In genomic region chr4:116122131-116122530, GRCh38 we compare ENCODE assay signal across 18 cellular contexts.
A peak's percentile ranks its signal among the peaks of the same experiment; 100 is the strongest.
DNase-seq lines count a peak whose midpoint lies in the region; ATAC-seq and TF ChIP-seq lines count a peak whose summit lies in the region.
"Had no signal": no experiment of that assay in that cellular context is flagged by ENCODE, and none has a peak within 500 bp of the region (broad histone marks: within the 10 kb centered on the region; RNA-seq: fewer than 3 reads in every experiment).

No MANE protein-coding gene starts in this region.

- H3K4me1 Mint-ChIP-seq in T-helper 17 cell: no peaks in the 10 kb centered on the region
- H3K4me1 Mint-ChIP-seq: activated naive CD8-positive, alpha-beta T cell treated with anti-CD3 and anti-CD28 coated beads, Interleukin-2, amount 10 ng/mL, durations not matched to agents 7 days and 5 days; nephron had no signal

- no peak overlapping the region for H3K27ac ChIP-seq in gastrocnemius medialis
- H3K27ac ChIP-seq: gastroesophageal sphincter, psoas muscle had no signal

- H3K36me3 Mint-ChIP-seq in T-helper 17 cell (ENCODE audit: low read depth): no peaks in the 10 kb centered on the region
- H3K36me3 Mint-ChIP-seq: activated naive CD8-positive, alpha-beta T cell treated with anti-CD3 and anti-CD28 coated beads, Interleukin-2, amount 10 ng/mL, durations not matched to agents 7 days and 5 days had no signal

- TF ChIP-seq CTCF in gastrocnemius medialis (IDR thresholded peaks at IDR 0.05 in 4 of 5, conservative IDR thresholded peaks at IDR 0.05 in 1 of 5): no peak

- H3K4me1 ChIP-seq in adipocyte (ENCODE audit: control insufficient read depth, insufficient read depth, low read length) (peaks cover 11% of the 10 kb centered on the region), gastrocnemius medialis (no peaks in the 10 kb centered on the region)
- H3K4me1 ChIP-seq: gastroesophageal sphincter, psoas muscle had no signal

- no peak overlapping the region for H3K4me3 Mint-ChIP-seq in T-helper 17 cell
- H3K4me3 Mint-ChIP-seq: activated naive CD8-positive, alpha-beta T cell treated with anti-CD3 and anti-CD28 coated beads, Interleukin-2, amount 10 ng/mL, durations not matched to agents 7 days and 5 days; activated T-cell treated with anti-CD3 and anti-CD28 coated beads, Interleukin-2, amount 50 U/mL, for 4 hours; nephron; stimulated activated naive CD8-positive, alpha-beta T cell treated with anti-CD3 and anti-CD28 coated beads, Interleukin-15, Interleukin-2, amounts not matched to agents 100 ng/mL and 50 ng/mL, for 24 hours had no signal

- intact Hi-C loops in gastrocnemius medialis (cut with DNase I; ENCODE audit: low total_unique reads): no loop called here

- no peak overlapping the region for H3K9ac ChIP-seq in adipocyte (ENCODE audit: low read length)

- H3K27me3 ChIP-seq in adipocyte (replicated peaks; ENCODE audit: control insufficient read depth, insufficient read depth, low read length) (no peaks in the 10 kb centered on the region), gastrocnemius medialis (no peaks in the 10 kb centered on the region)
- H3K27me3 ChIP-seq: gastroesophageal sphincter had no signal

- ATAC-seq in T-helper 17 cell (no peak), gastrocnemius medialis (no peak), GM21390 (IDR thresholded peaks at IDR 0.05; ENCODE audit: unreplicated experiment) (no peak)
- ATAC-seq: activated T-cell treated with anti-CD3 and anti-CD28 coated beads, Interleukin-2, amount 50 U/mL, for 4 hours; gastroesophageal sphincter; psoas muscle had no signal

- H3K27me3 Mint-ChIP-seq in T-helper 17 cell: no peaks in the 10 kb centered on the region
- H3K27me3 Mint-ChIP-seq: activated naive CD8-positive, alpha-beta T cell treated with anti-CD3 and anti-CD28 coated beads, Interleukin-2, amount 10 ng/mL, durations not matched to agents 7 days and 5 days; stimulated activated naive CD8-positive, alpha-beta T cell treated with anti-CD3 and anti-CD28 coated beads, Interleukin-15, Interleukin-2, amounts not matched to agents 100 ng/mL and 50 ng/mL, for 24 hours had no signal

- TF ChIP-seq POLR2A in gastrocnemius medialis (IDR thresholded peaks at IDR 0.05): no peak

- no peaks in the 10 kb centered on the region for H3K9me3 ChIP-seq in adipocyte (ENCODE audit: control insufficient read depth, low read length)
- H3K9me3 ChIP-seq in T-helper 17 cell (ENCODE audit: control insufficient read depth, low read length, poor library complexity, severe bottlenecking): peaks cover 3% of the 10 kb centered on the region
- H3K9me3 ChIP-seq in gastrocnemius medialis: no peaks in the 10 kb centered on the region
- H3K9me3 ChIP-seq: gastroesophageal sphincter, psoas muscle had no signal

- H3K4me3 ChIP-seq in adipocyte (ENCODE audit: low read length) (no peak overlapping the region), gastrocnemius medialis (no peak overlapping the region)
- H3K4me3 ChIP-seq: gastroesophageal sphincter, psoas muscle had no signal

- no peak overlapping the region for H3K27ac Mint-ChIP-seq in T-helper 17 cell
- H3K27ac Mint-ChIP-seq: activated naive CD8-positive, alpha-beta T cell treated with anti-CD3 and anti-CD28 coated beads, Interleukin-2, amount 10 ng/mL, durations not matched to agents 7 days and 5 days; nephron; stimulated activated naive CD8-positive, alpha-beta T cell treated with anti-CD3 and anti-CD28 coated beads, Interleukin-15, Interleukin-2, amounts not matched to agents 100 ng/mL and 50 ng/mL, for 24 hours had no signal

- DNase-seq in Ammon's horn (ENCODE audit: low spot score) (peak; percentile 35), HS-5 (ENCODE audit: low read depth) (peak; percentile 25), adipocyte (ENCODE audit: low read depth) (peak; percentile 7), kidney glomerular epithelial cell (lab: John Stamatoyannopoulos, UW) (peak; percentile 9), T-helper 17 cell (no peak), gastrocnemius medialis (no peak)
- no peak for DNase-seq in activated naive CD4-positive, alpha-beta T cell treated with Interleukin-2 at 50 U/mL for 16 hours
- DNase-seq: activated CD4-positive, alpha-beta T cell treated with anti-CD3 and anti-CD28 coated beads, Interleukin-2, amount 50 U/mL, for 4 hours; activated naive CD8-positive, alpha-beta T cell treated with anti-CD3 and anti-CD28 coated beads, Interleukin-2, amount 10 ng/mL, durations not matched to agents 7 days and 5 days; activated T-cell treated with anti-CD3 and anti-CD28 coated beads, Interleukin-2, amount 50 U/mL, for 4 hours; cerebellar nuclear complex; COR-L47; NCI-H2081 treated with DMSO at 0.1 percent for 48 hours; psoas muscle had no signal

- in situ Hi-C loops in gastrocnemius medialis (cut with MboI; ENCODE audit: low sequenced_read_pairs in 4 of 4): no loop called here

- H3K36me3 ChIP-seq in adipocyte (ENCODE audit: control insufficient read depth, insufficient read depth, low read length, severe bottlenecking) (no peaks in the 10 kb centered on the region), gastrocnemius medialis (no peaks in the 10 kb centered on the region)
- H3K36me3 ChIP-seq: gastroesophageal sphincter had no signal

Comparison
In these comparisons a context has a peak if more than half of its experiments do, and no peak if none do; other contexts are left out.
1. DNase-seq: peak in Ammon's horn (single experiment), HS-5 (single experiment), adipocyte (single experiment) and kidney glomerular epithelial cell (single experiment); none in activated naive CD4-positive, alpha-beta T cell treated with Interleukin-2 at 50 U/mL for 16 hours (single experiment), T-helper 17 cell (0 of 3) and gastrocnemius medialis (0 of 2).